8 cellular contexts compared by ENCODE assay signal in the genomic region with DNA sequence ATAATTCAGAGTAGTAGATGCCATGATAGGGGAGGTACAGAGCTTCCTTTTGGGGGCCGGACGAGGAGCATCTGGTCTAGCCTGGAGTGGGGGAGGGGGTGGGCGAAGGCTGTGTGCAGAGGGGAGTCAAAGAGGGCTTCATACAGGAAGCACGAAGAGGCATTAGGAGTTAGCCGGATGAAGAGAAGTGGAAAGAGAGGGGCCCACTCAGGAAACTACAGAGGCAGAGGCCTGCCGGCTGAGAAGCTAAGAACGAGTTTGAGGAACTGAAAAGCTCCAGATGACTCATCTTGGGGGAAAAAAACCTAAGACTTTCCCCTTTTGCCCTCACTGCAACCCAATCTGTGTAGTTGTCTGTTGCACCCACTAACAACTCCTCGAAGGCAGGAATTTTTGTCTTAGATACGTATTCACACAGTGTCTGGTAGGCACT. TPM values are rescaled to one million over a fixed set of nuclear protein-coding genes. Genes with fewer than 3 reads are reported as not detected.
A peak's percentile ranks its signal among the peaks of the same experiment; 100 is the strongest.
DNase-seq lines count a peak whose midpoint lies in the region; ATAC-seq and TF ChIP-seq lines count a peak whose summit lies in the region.

No MANE protein-coding gene starts in this region.

- peak overlapping the region; percentile 52 for H2AFZ ChIP-seq in neural progenitor cell (replicated peaks)

- peak overlapping the region; percentile 69 for H3K4me3 ChIP-seq in neural progenitor cell

- peak; percentile 7 to 12 for DNase-seq in activated CD8-positive, alpha-beta memory T cell treated with anti-CD3 and anti-CD28 coated beads for 1 hour (ENCODE audit: extremely low read depth in 1 of 2, low read depth in 1 of 2)
- no peak for DNase-seq in activated CD8-positive, alpha-beta memory T cell treated with anti-CD3 and anti-CD28 coated beads for 24 hours
- peak; percentile 44 for DNase-seq in NCI-H526 treated with DMSO at 0.1 percent for 48 hours (lab: John Stamatoyannopoulos, UW)
- peak; percentile 31 to 52 (median 43) for DNase-seq in activated CD8-positive, alpha-beta memory T cell treated with anti-CD3 and anti-CD28 coated beads for 48 hours (ENCODE audit: low read depth in 2 of 3, low spot score in 2 of 3)
- peak; percentile 57 for DNase-seq in fibroblast of gingiva (ENCODE audit: low read depth)
- no peak for DNase-seq in neural progenitor cell (ENCODE audit: low spot score)

- H3K27me3 ChIP-seq in neural progenitor cell: no peaks in the 10 kb centered on the region

- H4K20me1 ChIP-seq in neural progenitor cell (ENCODE audit: low read depth): peaks cover 19% of the 10 kb centered on the region

- peaks cover 3% of the 10 kb centered on the region for H3K4me1 ChIP-seq in neural progenitor cell

- peaks cover 51% of the 10 kb centered on the region for H3K79me2 ChIP-seq in neural progenitor cell (ENCODE audit: low read depth)

- ATAC-seq in HG02870 (IDR thresholded peaks at IDR 0.05; ENCODE audit: unreplicated experiment): peak; percentile 48

- peaks cover 39% of the 10 kb centered on the region for H3F3A ChIP-seq in neural progenitor cell (ENCODE audit: low read depth)

- peak overlapping the region; percentile 97 for H3K27ac ChIP-seq in neural progenitor cell
- H3K27ac ChIP-seq in temporal lobe (ENCODE audit: low read depth, low read length): peak overlapping the region; percentile 90

- no peak for TF ChIP-seq CTCF in neural progenitor cell (IDR thresholded peaks at IDR 0.05)

- peak overlapping the region; percentile 69 for H3K9ac ChIP-seq in neural progenitor cell

- peak overlapping the region; percentile 89 for H3K27ac Mint-ChIP-seq in neural progenitor cell

- H3K36me3 ChIP-seq in neural progenitor cell: no peaks in the 10 kb centered on the region

- no peaks in the 10 kb centered on the region for H3K9me3 Mint-ChIP-seq in neural progenitor cell

- peaks cover 8% of the 10 kb centered on the region for H3K27me3 Mint-ChIP-seq in neural progenitor cell (ENCODE audit: insufficient read depth, low read depth)

- peak overlapping the region; percentile 96 for H3K4me3 Mint-ChIP-seq in neural progenitor cell

- H3K9me3 ChIP-seq in neural progenitor cell (ENCODE audit: low read depth): no peaks in the 10 kb centered on the region

- peaks cover 26% of the 10 kb centered on the region for H3K4me1 Mint-ChIP-seq in neural progenitor cell

- peak overlapping the region; percentile 97 for H3K4me2 ChIP-seq in neural progenitor cell

- H3K36me3 Mint-ChIP-seq in neural progenitor cell: peaks cover 6% of the 10 kb centered on the region

RNA-seq across cellular contexts. Expression of gene CNPY3, which starts 0.7 kb away (rescaled TPM):
- 38.0 and 65.4 TPM in 2 replicates for total RNA-seq in neural progenitor cell (ENCODE audit: low replicate concordance)
- total RNA-seq in temporal lobe: 18.2 TPM

RNA-seq across cellular contexts. Expression of gene PTCRA, which starts 14.1 kb away (rescaled TPM):
- total RNA-seq in neural progenitor cell (ENCODE audit: low replicate concordance) (not detected in 2 replicates), temporal lobe (not detected)

RNA-seq across cellular contexts. Expression of gene GNMT, which starts 30.6 kb away (rescaled TPM):
- total RNA-seq in neural progenitor cell (ENCODE audit: low replicate concordance): 0.50 TPM in 1 of 2 replicates, not detected in the other
- total RNA-seq in temporal lobe: 0.74 TPM

RNA-seq across cellular contexts. Expression of gene PEX6, which starts 49.0 kb away (rescaled TPM):
- total RNA-seq in neural progenitor cell (ENCODE audit: low replicate concordance) (11.3 and 22.4 TPM in 2 replicates), temporal lobe (15.7 TPM)

RNA-seq across cellular contexts. Expression of gene RPL7L1, which starts 50.5 kb away (rescaled TPM):
- total RNA-seq in neural progenitor cell (ENCODE audit: low replicate concordance): 92.0 and 106 TPM in 2 replicates
- total RNA-seq in temporal lobe: 129 TPM

Comparison
In these comparisons a context has a peak if more than half of its experiments do, and no peak if none do; other contexts are left out.
1. DNase-seq: peak in activated CD8-positive, alpha-beta memory T cell treated with anti-CD3 and anti-CD28 coated beads for 1 hour (2 of 2), NCI-H526 treated with DMSO at 0.1 percent for 48 hours (single experiment), activated CD8-positive, alpha-beta memory T cell treated with anti-CD3 and anti-CD28 coated beads for 48 hours (3 of 3) and fibroblast of gingiva (single experiment); none in activated CD8-positive, alpha-beta memory T cell treated with anti-CD3 and anti-CD28 coated beads for 24 hours (single experiment) and neural progenitor cell (single experiment).